9 cellular contexts compared by ENCODE assay signal in the genomic region with DNA sequence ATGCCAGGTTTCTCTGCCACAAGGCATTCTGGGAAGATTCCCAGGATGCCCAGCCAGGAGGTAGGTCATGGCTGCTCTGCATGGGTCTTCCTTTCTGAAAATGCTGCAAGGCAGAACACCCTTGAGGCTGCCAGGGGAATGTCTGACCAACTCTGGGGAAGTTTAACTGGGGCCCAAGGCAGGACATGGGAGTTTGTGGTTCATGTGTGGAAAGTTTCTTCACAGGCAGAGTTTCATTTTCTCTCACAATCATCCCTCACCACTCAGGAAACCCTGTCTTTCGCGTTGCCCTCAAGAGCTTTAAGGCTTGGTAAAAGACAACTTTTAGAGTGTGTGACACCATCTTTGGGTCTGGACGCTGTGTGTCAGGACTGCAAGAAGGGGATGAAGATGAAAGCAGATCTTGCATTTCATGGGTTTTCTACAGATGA.
DNase-seq lines count a peak whose midpoint lies in the region; ATAC-seq, FAIRE-seq and TF ChIP-seq lines count a peak whose summit lies in the region.
"Had no signal": no experiment of that assay in that cellular context is flagged by ENCODE, and none has a peak within 500 bp of the region (broad histone marks: within the 10 kb centered on the region; RNA-seq: fewer than 3 reads in every experiment).

No MANE protein-coding gene starts in this region.

- BruUV-seq in A673 (replicated peaks; lab: Mats Ljungman, UMichigan) = no TSS peak

- intact Hi-C loops in A673 (cut with micrococcal nuclease; ENCODE audit: unreplicated experiment) = no loop called here
- intact Hi-C loops in prostate gland (cut with DNase I) = no loop called here

- TF ChIP-seq CTCF in A673 (conservative IDR thresholded peaks at IDR 0.05; ENCODE audit: low read depth, low read length) (no peak), prostate gland (IDR thresholded peaks at IDR 0.05) (no peak), coronary artery (IDR thresholded peaks at IDR 0.05) (no peak)

- DNase-seq in GM12892 (ENCODE audit: insufficient read length) = peak; percentile 33
- DNase-seq in SIG-M5 treated with dmso at 0.1 percent for 504 hours (lab: John Stamatoyannopoulos, UW; ENCODE audit: unreplicated experiment) = peak; percentile 84
- DNase-seq in amniotic epithelial cell (ENCODE audit: low read depth) = peak; percentile 10
- no peak for DNase-seq in effector CD8-positive, alpha-beta T cell (lab: John Stamatoyannopoulos, UW)
- DNase-seq in A673 (ENCODE audit: low spot score) = no peak
- no peak for DNase-seq in prostate gland (ENCODE audit: low spot score)
- no peak for DNase-seq in coronary artery (ENCODE audit: low spot score)
- DNase-seq: naive B cell had no signal

- FAIRE-seq in GM12892 (lab: Jason Lieb, UNC) = peak; percentile 98

- peaks cover 11% of the 10 kb centered on the region for H3K4me1 ChIP-seq in A673 (ENCODE audit: insufficient read depth, low read length, poor library complexity, severe bottlenecking)
- peaks cover 16% of the 10 kb centered on the region for H3K4me1 ChIP-seq in prostate gland (replicated peaks)

- ATAC-seq in HG02623 (IDR thresholded peaks at IDR 0.05; ENCODE audit: unreplicated experiment) = peak; percentile 91

- WGBS in prostate gland = 90% methylated on average over 3 of the region's 3 CpGs

- CTCF ChIA-PET in A673 (lab: Charles Lee) = no interaction called here

- H3K27me3 ChIP-seq in A673 (replicated peaks; ENCODE audit: insufficient read depth, low read depth, low read length, poor library complexity) (peaks cover 23% of the 10 kb centered on the region), prostate gland (replicated peaks; ENCODE audit: insufficient read depth) (no peaks in the 10 kb centered on the region)

- no peak overlapping the region for H3K27ac ChIP-seq in A673 (ENCODE audit: low read depth, low read length, poor library complexity, severe bottlenecking)
- H3K27ac ChIP-seq in prostate gland = no peak overlapping the region
- no peak overlapping the region for H3K27ac ChIP-seq in coronary artery

- H3K9me3 ChIP-seq in A673 (ENCODE audit: low read depth, low read length, poor library complexity, severe bottlenecking) (no peaks in the 10 kb centered on the region), prostate gland (no peaks in the 10 kb centered on the region)

- H3K36me3 ChIP-seq in A673 (ENCODE audit: insufficient read depth, low read length, poor library complexity, severe bottlenecking) (no peaks in the 10 kb centered on the region), prostate gland (no peaks in the 10 kb centered on the region)

- H3K4me3 ChIP-seq in A673 (ENCODE audit: low read depth, low read length, poor library complexity, severe bottlenecking) (no peak overlapping the region), prostate gland (no peak overlapping the region), coronary artery (no peak overlapping the region)

- 0 out of 2 replicates have a peak, but pooled peaks have one; percentile 37 for TF ChIP-seq POLR2A in GM12892 (IDR thresholded peaks at IDR 0.05; ENCODE audit: low read depth, low read length)
- TF ChIP-seq POLR2A in prostate gland (IDR thresholded peaks at IDR 0.05) = no peak

- POLR2A ChIA-PET in A673 (lab: Charles Lee; ENCODE audit: low non-redundant PET) = no interaction called here

Comparison
In these comparisons a context has a peak if more than half of its experiments do, and no peak if none do; other contexts are left out.
1. DNase-seq: peak in GM12892 (single experiment), SIG-M5 treated with dmso at 0.1 percent for 504 hours (single experiment) and amniotic epithelial cell (single experiment); none in effector CD8-positive, alpha-beta T cell (single experiment), A673 (single experiment), prostate gland (single experiment) and coronary artery (single experiment).